ENCODE assay signal across 1 cellular context in genomic region chr12:6341439-6342139, GRCh38.
TF ChIP-seq lines count a peak whose summit lies in the region.

Gene TNFRSF1A (minus strand): TSS chr12:6342076. CDS start chr12:6341814, 262 bp downstream.

TF ChIP-seq in HepG2, 621 proteins besides CTCF, POLR2A, EP300 and RAD21 (continued from another document and continues in another):
- TF ChIP-seq SYNCRIP (IDR thresholded peaks at IDR 0.05; ENCODE audit: insufficient read depth, low read depth, low read length) (no peak), ZNF446 (CRISPR knock-in tag; IDR thresholded peaks at IDR 0.05) (no peak), FOXA1 (IDR thresholded peaks at IDR 0.05) (no peak), FOXA1 (CRISPR knock-in tag; IDR thresholded peaks at IDR 0.05) (no peak), ZSCAN29 (CRISPR knock-in tag; conservative IDR thresholded peaks at IDR 0.05) (no peak), RFXANK (CRISPR knock-in tag; IDR thresholded peaks at IDR 0.05) (no peak), ZSCAN25 (CRISPR knock-in tag; IDR thresholded peaks at IDR 0.05) (peak; percentile 71; the same call in 1 of the 2 replicates), NAIF1 (CRISPR knock-in tag; IDR thresholded peaks at IDR 0.05; ENCODE audit: borderline replicate concordance) (peak; percentile 78; the same call in 1 of the 2 replicates), ZMAT3 (CRISPR knock-in tag; conservative IDR thresholded peaks at IDR 0.05) (no peak; the same call in 1 of the 2 replicates), E2F5 (CRISPR knock-in tag; conservative IDR thresholded peaks at IDR 0.05) (no peak), SRF (IDR thresholded peaks at IDR 0.05; ENCODE audit: low read depth, low read length) (no peak), CERS6 (CRISPR knock-in tag; IDR thresholded peaks at IDR 0.05) (peak; percentile 36; the same call in 1 of the 2 replicates), KLF6 (CRISPR knock-in tag; IDR thresholded peaks at IDR 0.05) (no peak), ZNF639 (CRISPR knock-in tag; conservative IDR thresholded peaks at IDR 0.05) (no peak), AGO1 (IDR thresholded peaks at IDR 0.05; ENCODE audit: low read depth, low read length, poor library complexity, severe bottlenecking) (no peak), PAXIP1 (CRISPR knock-in tag; conservative IDR thresholded peaks at IDR 0.05) (peak; percentile 69), ZBTB7B (CRISPR knock-in tag; IDR thresholded peaks at IDR 0.05) (no peak), RXRB (CRISPR knock-in tag; IDR thresholded peaks at IDR 0.05; ENCODE audit: borderline replicate concordance) (peak; percentile 37; the same call in 1 of the 2 replicates), ZNF607 (CRISPR knock-in tag; IDR thresholded peaks at IDR 0.05; ENCODE audit: borderline replicate concordance) (peak; percentile 23; the same call in 1 of the 2 replicates), POLR2G (IDR thresholded peaks at IDR 0.05; ENCODE audit: low read depth, low read length) (peak; percentile 83), ATF2 (CRISPR knock-in tag; IDR thresholded peaks at IDR 0.05) (0 out of 2 replicates have a peak, but pooled peaks have one; percentile 49), NCOA1 (CRISPR knock-in tag; IDR thresholded peaks at IDR 0.05) (no peak), ARID2 (CRISPR knock-in tag; IDR thresholded peaks at IDR 0.05; ENCODE audit: borderline replicate concordance) (no peak), ZNF580 (CRISPR knock-in tag; IDR thresholded peaks at IDR 0.05; ENCODE audit: borderline replicate concordance, low read depth) (no peak), CREB1 (IDR thresholded peaks at IDR 0.05) (no peak), CREB1 (CRISPR knock-in tag; IDR thresholded peaks at IDR 0.05) (no peak), BRD4 (CRISPR knock-in tag; IDR thresholded peaks at IDR 0.05) (no peak), MAFK (conservative IDR thresholded peaks at IDR 0.05 in 1 of 2, IDR thresholded peaks at IDR 0.05 in 1 of 2; ENCODE audit: low read length in 2 of 2) (no peak), KAT8 (CRISPR knock-in tag; IDR thresholded peaks at IDR 0.05) (peak; percentile 60; the same call in 1 of the 2 replicates), HMGXB3 (CRISPR knock-in tag; IDR thresholded peaks at IDR 0.05; ENCODE audit: borderline replicate concordance) (no peak; the same call in 1 of the 2 replicates), HMGXB4 (CRISPR knock-in tag; IDR thresholded peaks at IDR 0.05; ENCODE audit: borderline replicate concordance in 1 of 2, low read depth in 1 of 2) (peak; percentile 70 to 85; a peak in 2 of 4 replicates), ZNF563 (CRISPR knock-in tag; IDR thresholded peaks at IDR 0.05) (no peak; the same call in 1 of the 2 replicates), SIX1 (CRISPR knock-in tag; IDR thresholded peaks at IDR 0.05; ENCODE audit: borderline replicate concordance) (no peak), ZNF878 (CRISPR knock-in tag; IDR thresholded peaks at IDR 0.05) (0 out of 2 replicates have a peak, but pooled peaks have one; percentile 38), MED1 (CRISPR knock-in tag; IDR thresholded peaks at IDR 0.05) (peak; percentile 64; the same call in 1 of the 2 replicates), STAT5B (CRISPR knock-in tag; IDR thresholded peaks at IDR 0.05) (no peak), ZNF121 (CRISPR knock-in tag; IDR thresholded peaks at IDR 0.05) (no peak; the same call in 1 of the 2 replicates), SP5 (CRISPR knock-in tag; IDR thresholded peaks at IDR 0.05; ENCODE audit: borderline replicate concordance, low read depth) (peak; percentile 95), PAF1 (CRISPR knock-in tag; IDR thresholded peaks at IDR 0.05) (no peak), RELA (CRISPR knock-in tag; IDR thresholded peaks at IDR 0.05) (no peak), NFKB2 (CRISPR knock-in tag; IDR thresholded peaks at IDR 0.05; ENCODE audit: borderline replicate concordance) (peak; percentile 45; the same call in 1 of the 2 replicates), BCLAF1 (IDR thresholded peaks at IDR 0.05) (no peak), SRY (CRISPR knock-in tag; IDR thresholded peaks at IDR 0.05) (no peak), TP53 (CRISPR knock-in tag; conservative IDR thresholded peaks at IDR 0.05) (no peak), HDAC2 (CRISPR knock-in tag; IDR thresholded peaks at IDR 0.05) (peak; percentile 47), MAX (IDR thresholded peaks at IDR 0.05) (no peak), ZNF530 (CRISPR knock-in tag; IDR thresholded peaks at IDR 0.05; ENCODE audit: low read depth) (no peak)
